ENCODE assay signal across 13 cellular contexts in the genomic region with DNA sequence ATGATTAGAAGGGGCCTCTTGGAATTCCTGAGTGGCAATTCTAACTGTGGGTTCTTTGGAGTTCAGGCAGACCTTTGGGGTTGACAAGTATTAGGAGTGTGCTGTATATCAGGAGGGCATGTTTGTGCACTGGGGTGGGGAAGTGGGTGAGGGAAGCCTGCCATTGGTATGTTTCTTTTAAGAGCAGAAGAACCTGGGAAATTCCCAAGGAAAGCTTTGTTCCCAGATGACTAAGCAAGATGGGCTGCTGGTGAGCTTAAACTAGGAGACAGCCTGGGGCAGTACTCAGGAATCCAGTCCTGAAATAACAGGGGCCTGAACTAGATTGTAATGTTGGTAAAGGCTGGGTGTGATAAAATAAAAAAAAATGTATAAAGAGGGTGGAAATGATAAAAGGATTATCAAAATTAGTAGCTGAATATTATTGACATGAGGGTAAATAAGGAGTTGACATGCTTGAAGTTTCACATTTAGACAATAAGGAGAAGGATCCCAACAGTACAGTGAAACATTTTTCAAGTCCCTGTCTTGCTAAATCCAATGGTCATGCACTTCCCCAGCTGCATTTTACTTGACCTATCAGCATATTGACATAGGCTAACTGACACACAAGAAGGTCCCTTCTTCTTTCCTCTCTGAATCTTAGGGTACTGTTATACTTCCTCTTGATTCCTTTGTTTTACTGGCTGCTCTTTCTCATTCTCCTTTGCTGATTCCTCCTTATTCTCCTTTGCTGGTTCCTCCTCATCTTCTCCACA. TPM values are rescaled to one million over a fixed set of nuclear protein-coding genes. Genes with fewer than 3 reads are reported as not detected.
DNase-seq lines count a peak whose midpoint lies in the region; ATAC-seq and TF ChIP-seq lines count a peak whose summit lies in the region.
"Had no signal": no experiment of that assay in that cellular context is flagged by ENCODE, and none has a peak within 500 bp of the region (broad histone marks: within the 10 kb centered on the region; RNA-seq: fewer than 3 reads in every experiment).

No MANE protein-coding gene starts in this region.

- peaks cover 5 to 6% of the 10 kb centered on the region in 2 donors for H3K4me1 ChIP-seq in breast epithelium
- peaks cover 72% of the 10 kb centered on the region for H3K4me1 ChIP-seq in lower lobe of right lung

- no peaks in the 10 kb centered on the region for H3K36me3 ChIP-seq in breast epithelium
- H3K36me3 ChIP-seq in lower lobe of right lung = no peaks in the 10 kb centered on the region

- POLR2A ChIA-PET in AG04449 (lab: Yijun Ruan, JAX) = no interaction called here

- no peak for TF ChIP-seq CTCF in AG04449 (IDR thresholded peaks at IDR 0.05; ENCODE audit: insufficient read depth, low read length, missing control alignments)
- no peak for TF ChIP-seq CTCF in breast epithelium (IDR thresholded peaks at IDR 0.05)
- TF ChIP-seq CTCF in lower lobe of right lung (IDR thresholded peaks at IDR 0.05) = no peak
- no peak for TF ChIP-seq CTCF in lower leg skin (IDR thresholded peaks at IDR 0.05)

- ATAC-seq in lower lobe of right lung = peak; percentile 50 to 77
- ATAC-seq in GM19328 (IDR thresholded peaks at IDR 0.05; ENCODE audit: unreplicated experiment) = no peak

- DNase-seq in AG04449 (ENCODE audit: low read depth, low spot score) (peak; percentile 77), HK-2 (ENCODE audit: unreplicated experiment) (peak; percentile 58), breast epithelium (ENCODE audit: low spot score in 2 of 2) (no peak), lower lobe of right lung (no peak), lower leg skin (ENCODE audit: low spot score in 2 of 2) (no peak), NCI-H1694 treated with DMSO at 0.1 percent for 48 hours (lab: John Stamatoyannopoulos, UW) (no peak), NCI-H146 treated with DMSO at 0.1 percent for 48 hours (lab: John Stamatoyannopoulos, UW; ENCODE audit: unreplicated experiment) (no peak)
- DNase-seq: CD8-positive, alpha-beta memory T cell; glutamatergic neuron; H7; NCI-H526 treated with DMSO at 0.1 percent for 48 hours had no signal

- intact Hi-C loops in breast epithelium (cut with DNase I; ENCODE audit: low total_unique reads) (no loop called here), lower lobe of right lung (cut with DNase I) (no loop called here), lower leg skin (cut with DNase I; ENCODE audit: low total_unique reads) (no loop called here)

- no peak overlapping the region for H3K4me3 ChIP-seq in AG04449 (ENCODE audit: low read depth, low read length)
- no peak overlapping the region for H3K4me3 ChIP-seq in breast epithelium
- no peak overlapping the region for H3K4me3 ChIP-seq in lower lobe of right lung
- H3K4me3 ChIP-seq in lower leg skin (ENCODE audit: low read depth, poor library complexity, severe bottlenecking) = no peak overlapping the region

- TF ChIP-seq POLR2A in breast epithelium (IDR thresholded peaks at IDR 0.05) (no peak), lower leg skin (IDR thresholded peaks at IDR 0.05) (no peak)

- no peaks in the 10 kb centered on the region for H3K27me3 ChIP-seq in breast epithelium
- H3K27me3 ChIP-seq in lower lobe of right lung (ENCODE audit: low read depth) = no peaks in the 10 kb centered on the region

- H3K9me3 ChIP-seq in breast epithelium (no peaks in the 10 kb centered on the region), lower lobe of right lung (no peaks in the 10 kb centered on the region)

- CTCF ChIA-PET in AG04449 (lab: Yijun Ruan, JAX) = interaction anchor here (1.1 kb wide), 1 partner anchor 12 kb away, joined by 3 read pairs; no protein-coding TSS in a partner anchor

- peak overlapping the region; percentile 40 to 59 for H3K27ac ChIP-seq in breast epithelium
- peak overlapping the region; percentile 26 for H3K27ac ChIP-seq in lower lobe of right lung
- H3K27ac ChIP-seq: VCaP had no signal

RNA-seq across cellular contexts. Expression of gene IFNGR1, which starts 18.4 kb away (rescaled TPM):
- total RNA-seq in breast epithelium (100 to 1,000 TPM; 126 to 207 (median 144) TPM), lower lobe of right lung (208 TPM), lower leg skin (10 to 100 TPM; 64.2 to 92.1 (median 83.0) TPM)

Comparison
In these comparisons a context has a peak if more than half of its experiments do, and no peak if none do; other contexts are left out.
1. DNase-seq: peak in AG04449 (single experiment) and HK-2 (single experiment); none in breast epithelium (0 of 2), lower lobe of right lung (single experiment), lower leg skin (0 of 2), NCI-H1694 treated with DMSO at 0.1 percent for 48 hours (single experiment) and NCI-H146 treated with DMSO at 0.1 percent for 48 hours (single experiment).